ENCODE assay signal across 8 cellular contexts in genomic region chr13:94674609-94675348, GRCh38. TPM values are rescaled to one million over a fixed set of nuclear protein-coding genes. Genes with fewer than 3 reads are reported as not detected.
DNase-seq lines count a peak whose midpoint lies in the region; ATAC-seq and TF ChIP-seq lines count a peak whose summit lies in the region.

No MANE protein-coding gene starts in this region.

- peak; percentile 84 for ATAC-seq in HG03175 (IDR thresholded peaks at IDR 0.05; ENCODE audit: unreplicated experiment)
- no peak for ATAC-seq in gastrocnemius medialis
- no peak for ATAC-seq in GM21381 (IDR thresholded peaks at IDR 0.05; ENCODE audit: unreplicated experiment)

- no peaks in the 10 kb centered on the region for H3K4me1 ChIP-seq in gastrocnemius medialis

- peak; percentile 49 for DNase-seq in ACHN
- peak; percentile 66 for DNase-seq in NCI-H526 treated with DMSO at 0.1 percent for 48 hours (lab: John Stamatoyannopoulos, UW)
- peak; percentile 79 for DNase-seq in activated CD8-positive, alpha-beta memory T cell treated with anti-CD3 and anti-CD28 coated beads, Interleukin-2, amount 50 U/mL, for 48 hours
- peak; percentile 7 for DNase-seq in foreskin melanocyte
- no peak for DNase-seq in gastrocnemius medialis

- H3K4me3 ChIP-seq in GM12875 (ENCODE audit: low read depth, low read length) (no peak overlapping the region), gastrocnemius medialis (no peak overlapping the region)

- no peaks in the 10 kb centered on the region for H3K36me3 ChIP-seq in gastrocnemius medialis

- peak; percentile 71 for TF ChIP-seq CTCF in GM12875 (IDR thresholded peaks at IDR 0.05; ENCODE audit: borderline replicate concordance, insufficient read depth, low read depth, low read length)
- TF ChIP-seq CTCF in gastrocnemius medialis (IDR thresholded peaks at IDR 0.05 in 4 of 5, conservative IDR thresholded peaks at IDR 0.05 in 1 of 5) = peak in 3 of 5 experiments; percentile 23 to 60 (median 48)

- intact Hi-C loops in gastrocnemius medialis (cut with DNase I; ENCODE audit: low total_unique reads) = loop anchor here (10.0 kb wide), 2 partner anchors 480 to 730 kb away; no protein-coding TSS in a partner anchor

- no peak for TF ChIP-seq POLR2A in gastrocnemius medialis (IDR thresholded peaks at IDR 0.05)

- in situ Hi-C loops in ACHN (cut with HindIII; ENCODE audit: low pct_ligation_motif_present, low pct_unique_long_range_greater_than_20kb, low sequenced_read_pairs) (no loop called here), gastrocnemius medialis (cut with MboI; ENCODE audit: low sequenced_read_pairs in 4 of 4) (loop anchor here in 2 of 4 donors (25.0 kb wide), 2 partner anchors 463 to 738 kb away; no protein-coding TSS in a partner anchor)

- H3K9me3 ChIP-seq in gastrocnemius medialis = no peaks in the 10 kb centered on the region

- H3K27ac ChIP-seq in gastrocnemius medialis = no peak overlapping the region

- no peaks in the 10 kb centered on the region for H3K27me3 ChIP-seq in gastrocnemius medialis

RNA-seq across cellular contexts. Expression of gene SOX21, which starts 37.6 kb away (rescaled TPM):
- total RNA-seq in gastrocnemius medialis = not detected

Comparison
In these comparisons a context has a peak if more than half of its experiments do, and no peak if none do; other contexts are left out.
1. DNase-seq: peak in ACHN (single experiment), NCI-H526 treated with DMSO at 0.1 percent for 48 hours (single experiment), activated CD8-positive, alpha-beta memory T cell treated with anti-CD3 and anti-CD28 coated beads, Interleukin-2, amount 50 U/mL, for 48 hours (single experiment) and foreskin melanocyte (single experiment); none in gastrocnemius medialis (0 of 2).